ENCODE assay signal across 20 cellular contexts in genomic region chr10:36634916-36635315, GRCh38.
DNase-seq lines count a peak whose midpoint lies in the region; ATAC-seq, FAIRE-seq and TF ChIP-seq lines count a peak whose summit lies in the region.
"Had no signal": no experiment of that assay in that cellular context is flagged by ENCODE, and none has a peak within 500 bp of the region (broad histone marks: within the 10 kb centered on the region; RNA-seq: fewer than 3 reads in every experiment).

No MANE protein-coding gene starts in this region.

- DNase-seq in MCF 10A (ENCODE audit: unreplicated experiment) (peak; percentile 18), mammary epithelial cell (no peak), fibroblast of peridontal ligament (ENCODE audit: extremely low read depth) (peak; percentile 40), stromal cell of bone marrow (ENCODE audit: low read depth) (peak; percentile 11), NCI-H128 (lab: John Stamatoyannopoulos, UW; ENCODE audit: unreplicated experiment) (no peak), kidney (no peak)
- DNase-seq: activated CD4-positive, alpha-beta T cell treated with anti-CD3 and anti-CD28 coated beads, Interleukin-2, amount 50 U/mL, for 1 hour; activated naive CD4-positive, alpha-beta T cell treated with anti-CD3 and anti-CD28 coated beads, Interleukin-2, amount 10 ng/mL, durations not matched to agents 7 days and 5 days; effector CD8-positive, alpha-beta T cell; hypothalamus; NCI-H2107; Peyer's patch; stimulated activated naive CD8-positive, alpha-beta T cell treated with anti-CD3 and anti-CD28 coated beads, Interleukin-15, amount 100 ng/mL, for 72 hours had no signal

- in situ Hi-C loops in mammary epithelial cell (cut with MboI; ENCODE audit: low sequenced_read_pairs in 2 of 2) = no loop called here

- H3K4me2 ChIP-seq in mammary epithelial cell (ENCODE audit: insufficient read depth, low read depth, low read length) = no peak overlapping the region

- no peak overlapping the region for H3K27ac Mint-ChIP-seq in MCF 10A (ENCODE audit: low read depth, unreplicated experiment)
- H3K27ac Mint-ChIP-seq: activated naive CD4-positive, alpha-beta T cell treated with anti-CD3 and anti-CD28 coated beads, Interleukin-2, amount 10 ng/mL, durations not matched to agents 7 days and 5 days; stimulated activated naive CD8-positive, alpha-beta T cell treated with anti-CD3 and anti-CD28 coated beads, Interleukin-15, amount 100 ng/mL, for 72 hours had no signal

- H3K27ac ChIP-seq in mammary epithelial cell (ENCODE audit: insufficient read depth, low read depth, low read length) (no peak overlapping the region), kidney (ENCODE audit: low read depth in 2 of 2, low read length in 2 of 2) (no peak overlapping the region)
- H3K27ac ChIP-seq: 22Rv1, cardiac muscle cell, neutrophil, Peyer's patch, right atrium auricular region had no signal

- 58% methylated on average over 4 of the region's 4 CpGs for WGBS in mammary epithelial cell (ENCODE audit: low coverage, missing lambda C conversion rate)

- ATAC-seq in SK-N-SH treated with all-trans-retinoic acid at 6 μM for 48 hours = peak; percentile 90
- ATAC-seq in GM21367 (IDR thresholded peaks at IDR 0.05; ENCODE audit: unreplicated experiment) = no peak
- ATAC-seq: GM12878; stimulated activated naive CD8-positive, alpha-beta T cell treated with anti-CD3 and anti-CD28 coated beads, Interleukin-15, amount 100 ng/mL, for 72 hours had no signal

- intact Hi-C loops in MCF 10A (cut with micrococcal nuclease) (no loop called here), mammary epithelial cell (cut with micrococcal nuclease) (no loop called here), kidney (cut with DNase I) (no loop called here)

- TF ChIP-seq CTCF in MCF 10A (IDR thresholded peaks at IDR 0.05; ENCODE audit: unreplicated experiment) = no peak
- TF ChIP-seq CTCF in mammary epithelial cell (conservative IDR thresholded peaks at IDR 0.05 in 1 of 2, IDR thresholded peaks at IDR 0.05 in 1 of 2; ENCODE audit: extremely low read depth in 1 of 2, insufficient read depth in 1 of 2, low read depth in 1 of 2, low read length in 2 of 2) = no peak
- no peak for TF ChIP-seq CTCF in kidney (IDR thresholded peaks at IDR 0.05; ENCODE audit: borderline replicate concordance, extremely low read depth, insufficient read depth)

- H3K36me3 ChIP-seq in mammary epithelial cell (ENCODE audit: insufficient read depth, low read length) (no peaks in the 10 kb centered on the region), kidney (ENCODE audit: control insufficient read depth in 1 of 2, insufficient read depth in 2 of 2, low read length in 2 of 2) (no peaks in the 10 kb centered on the region)
- H3K36me3 ChIP-seq: cardiac muscle cell, neutrophil, Peyer's patch, right atrium auricular region had no signal

- CTCF ChIA-PET in MCF 10A (lab: Yijun Ruan, JAX) (interaction anchor here (0.7 kb wide), 1 partner anchor 208 kb away, joined by 3 read pairs; no protein-coding TSS in a partner anchor), mammary epithelial cell (lab: Charles Lee; ENCODE audit: low non-redundant PET) (no interaction called here)

- no peaks in the 10 kb centered on the region for H4K20me1 ChIP-seq in mammary epithelial cell (ENCODE audit: insufficient read depth, low read length)

- no peaks in the 10 kb centered on the region for H3K27me3 ChIP-seq in mammary epithelial cell (ENCODE audit: insufficient read depth, low read length)
- H3K27me3 ChIP-seq: cardiac muscle cell, neutrophil, Peyer's patch, right atrium auricular region had no signal

- H3K9me3 ChIP-seq in mammary epithelial cell (replicated peaks; ENCODE audit: insufficient read depth, low read length) (no peaks in the 10 kb centered on the region), kidney (ENCODE audit: control insufficient read depth in 1 of 2, low read length in 2 of 2) (no peaks in the 10 kb centered on the region)
- H3K9me3 ChIP-seq: neutrophil, Peyer's patch, right atrium auricular region had no signal

- H3K4me3 ChIP-seq in mammary epithelial cell (replicated peaks in 1 of 3; ENCODE audit: insufficient read depth in 1 of 3, low read depth in 2 of 3, low read length in 3 of 3) (no peak overlapping the region), kidney (ENCODE audit: low read length in 2 of 2) (no peak overlapping the region)
- H3K4me3 ChIP-seq: cardiac muscle cell, GM12878, Peyer's patch, right atrium auricular region had no signal

- no peaks in the 10 kb centered on the region for H3K79me2 ChIP-seq in mammary epithelial cell (ENCODE audit: insufficient read depth, low read length)

- H3K4me1 Mint-ChIP-seq in MCF 10A (ENCODE audit: insufficient read depth, unreplicated experiment) = no peaks in the 10 kb centered on the region
- H3K4me1 Mint-ChIP-seq: activated naive CD4-positive, alpha-beta T cell treated with anti-CD3 and anti-CD28 coated beads, Interleukin-2, amount 10 ng/mL, durations not matched to agents 7 days and 5 days; stimulated activated naive CD8-positive, alpha-beta T cell treated with anti-CD3 and anti-CD28 coated beads, Interleukin-15, amount 100 ng/mL, for 72 hours had no signal

- no peaks in the 10 kb centered on the region for H3K27me3 Mint-ChIP-seq in MCF 10A (ENCODE audit: insufficient read depth, unreplicated experiment)
- H3K27me3 Mint-ChIP-seq: activated naive CD4-positive, alpha-beta T cell treated with anti-CD3 and anti-CD28 coated beads, Interleukin-2, amount 10 ng/mL, durations not matched to agents 7 days and 5 days; stimulated activated naive CD8-positive, alpha-beta T cell treated with anti-CD3 and anti-CD28 coated beads, Interleukin-15, amount 100 ng/mL, for 72 hours had no signal

- H3K9ac ChIP-seq in mammary epithelial cell (ENCODE audit: insufficient read depth, low read length) (no peak overlapping the region), kidney (ENCODE audit: low read length in 2 of 2) (no peak overlapping the region)

- BruUV-seq in MCF 10A (replicated peaks; lab: Mats Ljungman, UMichigan) (no TSS peak), mammary epithelial cell (replicated peaks; lab: Mats Ljungman, UMichigan) (no TSS peak)

- POLR2A ChIA-PET in MCF 10A (lab: Yijun Ruan, JAX) = interaction anchor here (0.7 kb wide), 2 partner anchors 14 to 235 kb away, joined by 3 read pairs; no protein-coding TSS in a partner anchor

- H2AFZ ChIP-seq in mammary epithelial cell (ENCODE audit: low read depth, low read length) = no peak overlapping the region

- no peaks in the 10 kb centered on the region for H3K4me1 ChIP-seq in mammary epithelial cell (ENCODE audit: insufficient read depth, low read length)
- no peaks in the 10 kb centered on the region for H3K4me1 ChIP-seq in kidney (ENCODE audit: control insufficient read depth in 1 of 2, insufficient read depth in 1 of 2, low read depth in 1 of 2, low read length in 2 of 2)
- H3K4me1 ChIP-seq: Peyer's patch, right atrium auricular region had no signal

- FAIRE-seq in kidney (lab: Jason Lieb, UNC) = no peak
- FAIRE-seq: GM12878 had no signal

- no peaks in the 10 kb centered on the region for H3K36me3 Mint-ChIP-seq in MCF 10A (ENCODE audit: insufficient read depth, unreplicated experiment)
- H3K36me3 Mint-ChIP-seq: activated naive CD4-positive, alpha-beta T cell treated with anti-CD3 and anti-CD28 coated beads, Interleukin-2, amount 10 ng/mL, durations not matched to agents 7 days and 5 days had no signal

- dilution Hi-C loops in mammary epithelial cell (cut with HindIII; ENCODE audit: low sequenced_read_pairs) = no loop called here

- no peaks in the 10 kb centered on the region for H3K9me3 Mint-ChIP-seq in MCF 10A (ENCODE audit: unreplicated experiment)

- H3K4me3 Mint-ChIP-seq in MCF 10A (ENCODE audit: unreplicated experiment) = no peak overlapping the region
- H3K4me3 Mint-ChIP-seq: activated naive CD4-positive, alpha-beta T cell treated with anti-CD3 and anti-CD28 coated beads, Interleukin-2, amount 10 ng/mL, durations not matched to agents 7 days and 5 days; stimulated activated naive CD8-positive, alpha-beta T cell treated with anti-CD3 and anti-CD28 coated beads, Interleukin-15, amount 100 ng/mL, for 72 hours had no signal

TF ChIP-seq in SK-N-SH treated with all-trans-retinoic acid at 6 μM for 48 hours, 23 proteins besides CTCF, POLR2A, EP300 and RAD21:
- TF ChIP-seq ISL1 (CRISPR knock-in tag; IDR thresholded peaks at IDR 0.05) = peak; percentile 64
- 0 out of 2 replicates have a peak, but pooled peaks have one; percentile 16 for TF ChIP-seq TOX (CRISPR knock-in tag; IDR thresholded peaks at IDR 0.05; ENCODE audit: borderline replicate concordance)
- no peak for TF ChIP-seq SNAI2 (CRISPR knock-in tag; IDR thresholded peaks at IDR 0.05)
- no peak for TF ChIP-seq TCF4 (CRISPR knock-in tag; IDR thresholded peaks at IDR 0.05; ENCODE audit: borderline replicate concordance)

Comparison
In these comparisons a context has a peak if more than half of its experiments do, and no peak if none do; other contexts are left out.
1. DNase-seq: peak in MCF 10A (single experiment), fibroblast of peridontal ligament (single experiment) and stromal cell of bone marrow (single experiment); none in mammary epithelial cell (single experiment), NCI-H128 (single experiment) and kidney (single experiment).